In genomic region chr2:135337066-135337465, GRCh38 we compare ENCODE assay signal across 14 cellular contexts.
"Had no signal": no experiment of that assay in that cellular context is flagged by ENCODE, and none has a peak within 500 bp of the region (broad histone marks: within the 10 kb centered on the region; RNA-seq: fewer than 3 reads in every experiment).

No MANE protein-coding gene starts in this region.

- FAIRE-seq: bronchial epithelial cell, islet of Langerhans, urothelium cell line had no signal

- ATAC-seq: activated CD4-positive, CD25-positive, alpha-beta regulatory T cell treated with anti-CD3 and anti-CD28 coated beads, Interleukin-2, amount 50 U/mL, for 24 hours; stimulated activated naive B cell treated with anti-CD40 and anti-IgM and Interleukin-4, amounts not matched to agents 10 μg/mL and 1 μg/mL and 100 μg/mL, for 72 hours had no signal

- H3K27me3 ChIP-seq: ovary, thyroid gland had no signal

- H3K4me3 ChIP-seq: lung, ovary, thyroid gland had no signal

- H3K4me1 ChIP-seq: thyroid gland had no signal

- H3K36me3 ChIP-seq: ovary, thyroid gland had no signal

- H3K4me1 Mint-ChIP-seq: activated naive CD8-positive, alpha-beta T cell treated with anti-CD3 and anti-CD28 coated beads, Interleukin-2, amount 10 ng/mL, durations not matched to agents 7 days and 5 days had no signal

- DNase-seq: activated naive CD4-positive, alpha-beta T cell; activated naive CD8-positive, alpha-beta T cell treated with anti-CD3 and anti-CD28 coated beads, Interleukin-2, amount 10 ng/mL, durations not matched to agents 7 days and 5 days; aorta; naive B cell; ovary; stimulated activated CD4-positive, alpha-beta T cell treated with anti-CD3 and anti-CD28 coated beads, Interleukin-2, amount 100 ng/mL, for 48 hours; stimulated activated naive B cell treated with anti-CD40 and anti-IgM and Interleukin-4, amounts not matched to agents 10 μg/mL and 1 μg/mL and 100 μg/mL, for 72 hours; T-helper 9 cell; thyroid gland had no signal

- H3K27ac Mint-ChIP-seq: activated naive CD8-positive, alpha-beta T cell treated with anti-CD3 and anti-CD28 coated beads, Interleukin-2, amount 10 ng/mL, durations not matched to agents 7 days and 5 days; naive B cell; stimulated activated naive B cell treated with anti-CD40 and anti-IgM and Interleukin-4, amounts not matched to agents 10 μg/mL and 1 μg/mL and 100 μg/mL, for 72 hours had no signal

- H3K27ac ChIP-seq: ovary, thyroid gland had no signal

- H3K4me3 Mint-ChIP-seq: activated naive CD8-positive, alpha-beta T cell treated with anti-CD3 and anti-CD28 coated beads, Interleukin-2, amount 10 ng/mL, durations not matched to agents 7 days and 5 days; naive B cell; stimulated activated naive B cell treated with anti-CD40 and anti-IgM and Interleukin-4, amounts not matched to agents 10 μg/mL and 1 μg/mL and 100 μg/mL, for 72 hours had no signal

- H3K9me3 ChIP-seq: ovary, thyroid gland had no signal

- H3K27me3 Mint-ChIP-seq: activated naive CD8-positive, alpha-beta T cell treated with anti-CD3 and anti-CD28 coated beads, Interleukin-2, amount 10 ng/mL, durations not matched to agents 7 days and 5 days; naive B cell; stimulated activated naive B cell treated with anti-CD40 and anti-IgM and Interleukin-4, amounts not matched to agents 10 μg/mL and 1 μg/mL and 100 μg/mL, for 72 hours had no signal
